ENCODE assay signal across 8 cellular contexts in the genomic region with DNA sequence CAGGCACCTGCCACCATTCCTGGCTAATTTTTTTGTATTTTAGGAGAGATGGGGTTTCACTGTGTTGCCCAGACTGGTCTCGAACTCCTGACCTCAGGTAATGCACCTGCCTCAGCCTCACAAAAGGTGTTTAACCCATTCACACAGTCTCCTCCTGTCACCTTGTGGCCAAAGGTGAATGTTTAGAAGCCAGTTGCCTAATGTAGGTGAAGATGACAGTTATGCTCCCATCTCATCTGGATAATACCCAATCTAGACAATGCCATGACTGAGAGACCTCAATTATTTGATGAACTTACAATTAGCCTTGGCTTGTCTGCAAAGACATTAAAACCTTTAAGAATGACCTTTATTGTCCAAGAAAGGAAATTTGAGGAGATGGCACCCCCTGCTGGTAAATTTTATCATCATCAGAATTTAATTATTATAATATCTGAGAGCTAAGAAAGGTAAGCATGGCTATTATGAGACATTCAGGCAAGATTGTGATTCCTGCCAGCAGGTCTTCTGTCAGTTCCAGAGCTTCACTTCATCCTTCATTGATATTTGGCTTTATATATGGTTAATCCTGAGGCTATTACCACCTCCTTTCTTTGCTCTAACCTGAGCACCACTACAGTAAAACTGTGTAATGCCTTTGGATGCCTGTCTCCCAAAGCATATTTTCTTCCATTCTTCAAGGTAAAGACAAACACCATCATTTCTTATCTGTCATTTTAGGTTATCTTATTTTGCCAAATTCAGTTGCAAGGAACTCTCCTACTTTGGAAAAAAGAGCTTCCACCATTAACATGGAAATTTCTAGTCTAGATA.
A peak's percentile ranks its signal among the peaks of the same experiment; 100 is the strongest.
DNase-seq lines count a peak whose midpoint lies in the region; ATAC-seq and TF ChIP-seq lines count a peak whose summit lies in the region.

No MANE protein-coding gene starts in this region.

- H3K27me3 ChIP-seq in A673 (replicated peaks; ENCODE audit: insufficient read depth, low read depth, low read length, poor library complexity) = no peaks in the 10 kb centered on the region
- H3K27me3 ChIP-seq in WERI-Rb-1 (ENCODE audit: insufficient read depth, low read depth, severe bottlenecking) = no peaks in the 10 kb centered on the region
- H3K27me3 ChIP-seq in right atrium auricular region = no peaks in the 10 kb centered on the region

- intact Hi-C loops in A673 (cut with micrococcal nuclease; ENCODE audit: unreplicated experiment) = loop anchor here (1.0 kb wide), 3 partner anchors 147 to 314 kb away; no protein-coding TSS in a partner anchor

- H3K36me3 ChIP-seq in A673 (ENCODE audit: insufficient read depth, low read length, poor library complexity, severe bottlenecking) (no peaks in the 10 kb centered on the region), WERI-Rb-1 (no peaks in the 10 kb centered on the region), right atrium auricular region (no peaks in the 10 kb centered on the region)

- POLR2A ChIA-PET in A673 (lab: Charles Lee; ENCODE audit: low non-redundant PET) = interaction anchor here (0.6 kb wide), 1 partner anchor 57 kb away, joined by 3 read pairs; no protein-coding TSS in a partner anchor

- H3K4me3 ChIP-seq in A673 (ENCODE audit: low read depth, low read length, poor library complexity, severe bottlenecking) (no peak overlapping the region), WERI-Rb-1 (ENCODE audit: low read depth, low read length) (no peak overlapping the region), right atrium auricular region (no peak overlapping the region)

- DNase-seq in A673 (ENCODE audit: low spot score) = peak; percentile 75
- DNase-seq in DMS79 treated with DMSO at 0.1 percent for 48 hours (lab: John Stamatoyannopoulos, UW) = peak; percentile 25
- peak; percentile 60 for DNase-seq in LoVo (ENCODE audit: low spot score)
- DNase-seq in WERI-Rb-1 = peak; percentile 44
- DNase-seq in right atrium auricular region (ENCODE audit: low spot score) = no peak
- peak; percentile 24 for DNase-seq in smooth muscle cell of the brain vasculature (ENCODE audit: low read depth, low spot score)

- no peaks in the 10 kb centered on the region for H3K9me3 ChIP-seq in A673 (ENCODE audit: low read depth, low read length, poor library complexity, severe bottlenecking)
- no peaks in the 10 kb centered on the region for H3K9me3 ChIP-seq in WERI-Rb-1 (ENCODE audit: severe bottlenecking)
- H3K9me3 ChIP-seq in right atrium auricular region = no peaks in the 10 kb centered on the region

- no TSS peak for BruUV-seq in A673 (replicated peaks; lab: Mats Ljungman, UMichigan)

- H3K4me1 ChIP-seq in A673 (ENCODE audit: insufficient read depth, low read length, poor library complexity, severe bottlenecking) = peaks cover 48% of the 10 kb centered on the region
- peaks cover 0 to 5% of the 10 kb centered on the region in 2 donors for H3K4me1 ChIP-seq in right atrium auricular region

- no peak for ATAC-seq in GM21528 (IDR thresholded peaks at IDR 0.05; ENCODE audit: low FRiP score, unreplicated experiment)
- no peak for ATAC-seq in HG02870 (IDR thresholded peaks at IDR 0.05; ENCODE audit: unreplicated experiment)

- TF ChIP-seq CTCF in A673 (conservative IDR thresholded peaks at IDR 0.05; ENCODE audit: low read depth, low read length) (peak; percentile 68), WERI-Rb-1 (IDR thresholded peaks at IDR 0.05; ENCODE audit: low read depth, low read length) (peak; percentile 75), right atrium auricular region (IDR thresholded peaks at IDR 0.05) (peak; percentile 35 to 74)

- peak overlapping the region; percentile 15 for H3K27ac ChIP-seq in A673 (ENCODE audit: low read depth, low read length, poor library complexity, severe bottlenecking)
- H3K27ac ChIP-seq in WERI-Rb-1 = no peak overlapping the region
- no peak overlapping the region for H3K27ac ChIP-seq in right atrium auricular region

- CTCF ChIA-PET in A673 (lab: Charles Lee) = interaction anchor here (0.7 to 3.7 kb wide), 5 partner anchors 10 to 313 kb away, joined by 3 to 70 read pairs (median 4); no protein-coding TSS in a partner anchor
